Comparison of ENCODE assay signal across 9 cellular contexts in the genomic region with DNA sequence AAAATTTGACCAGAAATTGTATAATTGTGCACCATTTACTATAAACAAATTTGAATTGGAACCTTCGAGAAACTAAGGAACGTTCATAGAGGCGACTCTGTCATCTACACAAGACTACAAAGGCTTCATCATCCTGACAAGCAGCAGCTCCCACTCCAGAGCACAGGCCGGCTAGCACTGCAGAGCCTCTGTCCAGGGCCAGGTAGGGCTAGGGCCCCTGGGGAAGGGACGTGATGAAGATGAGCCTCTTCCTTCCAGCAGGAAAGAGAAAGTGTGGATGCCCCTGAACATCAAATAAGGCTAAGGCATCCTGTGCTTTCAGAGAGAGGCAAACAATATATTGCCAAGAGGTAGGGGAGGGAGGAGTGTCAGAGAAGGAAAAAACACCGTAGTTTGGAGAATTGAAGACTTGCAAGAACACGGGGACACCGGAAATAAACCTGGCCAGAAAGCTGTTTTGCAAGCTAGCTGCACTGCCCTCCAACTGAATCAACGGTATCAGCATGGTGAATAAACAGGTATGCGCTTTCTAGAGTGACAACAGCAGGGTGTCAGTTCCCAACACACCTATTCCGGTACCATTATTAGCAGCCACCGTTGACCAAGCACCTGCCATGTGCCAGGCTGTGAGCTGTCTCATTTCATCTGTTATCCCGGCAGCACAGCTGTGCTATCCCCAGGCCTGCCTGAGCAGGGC. TPM values are rescaled to one million over a fixed set of nuclear protein-coding genes. Genes with fewer than 3 reads are reported as not detected.
DNase-seq lines count a peak whose midpoint lies in the region; ATAC-seq and TF ChIP-seq lines count a peak whose summit lies in the region.
"Had no signal": no experiment of that assay in that cellular context is flagged by ENCODE, and none has a peak within 500 bp of the region (broad histone marks: within the 10 kb centered on the region; RNA-seq: fewer than 3 reads in every experiment).

No MANE protein-coding gene starts in this region.

- H3K4me1 ChIP-seq in hepatocyte (ENCODE audit: insufficient read depth): peaks cover 23% of the 10 kb centered on the region

- H3K4me1 Mint-ChIP-seq in WTC11: peaks cover 47% of the 10 kb centered on the region

- no peaks in the 10 kb centered on the region for H3K9me3 ChIP-seq in hepatocyte (ENCODE audit: low read depth)

- H3K79me2 ChIP-seq in hepatocyte: peaks cover 63% of the 10 kb centered on the region

- no peaks in the 10 kb centered on the region for H3K9me3 Mint-ChIP-seq in WTC11

- H2AFZ ChIP-seq in hepatocyte: no peak overlapping the region

- no peaks in the 10 kb centered on the region for H3K36me3 ChIP-seq in hepatocyte (replicated peaks; ENCODE audit: insufficient read depth, low read depth)

- WGBS in hepatocyte (ENCODE audit: low lambda C conversion rate, missing lambda C conversion rate): 65% methylated on average over 13 of the region's 13 CpGs

- H3K4me2 ChIP-seq in hepatocyte: peak overlapping the region; percentile 96

- peak overlapping the region; percentile 58 for H3K4me3 Mint-ChIP-seq in WTC11

- no peaks in the 10 kb centered on the region for H3K36me3 Mint-ChIP-seq in WTC11

- POLR2A ChIA-PET in WTC11 (lab: Charles Lee): interaction anchor here (0.6 to 0.7 kb wide), 2 partner anchors 12 to 620 kb away, joined by 3 read pairs; no protein-coding TSS in a partner anchor

- ATAC-seq in WTC11 (peak; percentile 8), HG03439 (IDR thresholded peaks at IDR 0.05; ENCODE audit: unreplicated experiment) (no peak), HG03108 (IDR thresholded peaks at IDR 0.05; ENCODE audit: unreplicated experiment) (no peak), GM21423 (IDR thresholded peaks at IDR 0.05; ENCODE audit: unreplicated experiment) (no peak)

- CTCF ChIA-PET in WTC11 (lab: Charles Lee): interaction anchor here (0.8 to 1.7 kb wide), 6 partner anchors 12 to 576 kb away, joined by 3 to 11 read pairs (median 4); no protein-coding TSS in a partner anchor

- no peaks in the 10 kb centered on the region for H3K27me3 Mint-ChIP-seq in WTC11 (ENCODE audit: low read depth)

- H3K27ac Mint-ChIP-seq in WTC11: peak overlapping the region; percentile 33

- TF ChIP-seq CTCF in WTC11 (IDR thresholded peaks at IDR 0.05) (no peak), hepatocyte (IDR thresholded peaks at IDR 0.05; ENCODE audit: poor library complexity) (no peak)

- no peaks in the 10 kb centered on the region for H3K27me3 ChIP-seq in hepatocyte

- no peaks in the 10 kb centered on the region for H3K9me2 ChIP-seq in hepatocyte (replicated peaks; ENCODE audit: insufficient read depth)

- H3K4me3 ChIP-seq in hepatocyte: no peak overlapping the region

- no peaks in the 10 kb centered on the region for H4K20me1 ChIP-seq in hepatocyte (ENCODE audit: insufficient read depth, poor library complexity, severe bottlenecking)

- DNase-seq in NCI-H1417 (lab: John Stamatoyannopoulos, UW): peak in 2 of 3 experiments; percentile 60 to 72
- no peak for DNase-seq in NCI-H1417 treated with DMSO at 0.1 percent for 48 hours (lab: John Stamatoyannopoulos, UW)
- DNase-seq in WTC11 (ENCODE audit: low spot score): no peak
- no peak for DNase-seq in hepatocyte (ENCODE audit: low spot score)
- DNase-seq: left cardiac atrium had no signal

- H3K27ac ChIP-seq in hepatocyte (peak overlapping the region; percentile 98), temporal lobe (ENCODE audit: low read depth, low read length) (peak overlapping the region; percentile 71)

TF ChIP-seq in WTC11, 78 proteins besides CTCF, POLR2A, EP300 and RAD21 (continues in another document):
- TF ChIP-seq SP1 (CRISPR knock-in tag; conservative IDR thresholded peaks at IDR 0.05) (no peak), NR2C2 (CRISPR knock-in tag; IDR thresholded peaks at IDR 0.05) (no peak), ZNF263 (CRISPR knock-in tag; IDR thresholded peaks at IDR 0.05; ENCODE audit: low read depth) (no peak), NR1H2 (CRISPR knock-in tag; IDR thresholded peaks at IDR 0.05) (no peak), TP53 (CRISPR knock-in tag; IDR thresholded peaks at IDR 0.05) (no peak), SMAD3 (CRISPR knock-in tag; IDR thresholded peaks at IDR 0.05; ENCODE audit: borderline replicate concordance) (no peak), RORB (CRISPR knock-in tag; IDR thresholded peaks at IDR 0.05) (no peak)
- TF ChIP-seq, protein P1, sequence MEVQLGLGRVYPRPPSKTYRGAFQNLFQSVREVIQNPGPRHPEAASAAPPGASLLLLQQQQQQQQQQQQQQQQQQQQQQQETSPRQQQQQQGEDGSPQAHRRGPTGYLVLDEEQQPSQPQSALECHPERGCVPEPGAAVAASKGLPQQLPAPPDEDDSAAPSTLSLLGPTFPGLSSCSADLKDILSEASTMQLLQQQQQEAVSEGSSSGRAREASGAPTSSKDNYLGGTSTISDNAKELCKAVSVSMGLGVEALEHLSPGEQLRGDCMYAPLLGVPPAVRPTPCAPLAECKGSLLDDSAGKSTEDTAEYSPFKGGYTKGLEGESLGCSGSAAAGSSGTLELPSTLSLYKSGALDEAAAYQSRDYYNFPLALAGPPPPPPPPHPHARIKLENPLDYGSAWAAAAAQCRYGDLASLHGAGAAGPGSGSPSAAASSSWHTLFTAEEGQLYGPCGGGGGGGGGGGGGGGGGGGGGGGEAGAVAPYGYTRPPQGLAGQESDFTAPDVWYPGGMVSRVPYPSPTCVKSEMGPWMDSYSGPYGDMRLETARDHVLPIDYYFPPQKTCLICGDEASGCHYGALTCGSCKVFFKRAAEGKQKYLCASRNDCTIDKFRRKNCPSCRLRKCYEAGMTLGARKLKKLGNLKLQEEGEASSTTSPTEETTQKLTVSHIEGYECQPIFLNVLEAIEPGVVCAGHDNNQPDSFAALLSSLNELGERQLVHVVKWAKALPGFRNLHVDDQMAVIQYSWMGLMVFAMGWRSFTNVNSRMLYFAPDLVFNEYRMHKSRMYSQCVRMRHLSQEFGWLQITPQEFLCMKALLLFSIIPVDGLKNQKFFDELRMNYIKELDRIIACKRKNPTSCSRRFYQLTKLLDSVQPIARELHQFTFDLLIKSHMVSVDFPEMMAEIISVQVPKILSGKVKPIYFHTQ (CRISPR knock-in tag; IDR thresholded peaks at IDR 0.05): no peak
- TF ChIP-seq, protein P2, sequence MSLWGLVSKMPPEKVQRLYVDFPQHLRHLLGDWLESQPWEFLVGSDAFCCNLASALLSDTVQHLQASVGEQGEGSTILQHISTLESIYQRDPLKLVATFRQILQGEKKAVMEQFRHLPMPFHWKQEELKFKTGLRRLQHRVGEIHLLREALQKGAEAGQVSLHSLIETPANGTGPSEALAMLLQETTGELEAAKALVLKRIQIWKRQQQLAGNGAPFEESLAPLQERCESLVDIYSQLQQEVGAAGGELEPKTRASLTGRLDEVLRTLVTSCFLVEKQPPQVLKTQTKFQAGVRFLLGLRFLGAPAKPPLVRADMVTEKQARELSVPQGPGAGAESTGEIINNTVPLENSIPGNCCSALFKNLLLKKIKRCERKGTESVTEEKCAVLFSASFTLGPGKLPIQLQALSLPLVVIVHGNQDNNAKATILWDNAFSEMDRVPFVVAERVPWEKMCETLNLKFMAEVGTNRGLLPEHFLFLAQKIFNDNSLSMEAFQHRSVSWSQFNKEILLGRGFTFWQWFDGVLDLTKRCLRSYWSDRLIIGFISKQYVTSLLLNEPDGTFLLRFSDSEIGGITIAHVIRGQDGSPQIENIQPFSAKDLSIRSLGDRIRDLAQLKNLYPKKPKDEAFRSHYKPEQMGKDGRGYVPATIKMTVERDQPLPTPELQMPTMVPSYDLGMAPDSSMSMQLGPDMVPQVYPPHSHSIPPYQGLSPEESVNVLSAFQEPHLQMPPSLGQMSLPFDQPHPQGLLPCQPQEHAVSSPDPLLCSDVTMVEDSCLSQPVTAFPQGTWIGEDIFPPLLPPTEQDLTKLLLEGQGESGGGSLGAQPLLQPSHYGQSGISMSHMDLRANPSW (CRISPR knock-in tag; conservative IDR thresholded peaks at IDR 0.05; ENCODE audit: low read depth): no peak
- TF ChIP-seq, protein P3, sequence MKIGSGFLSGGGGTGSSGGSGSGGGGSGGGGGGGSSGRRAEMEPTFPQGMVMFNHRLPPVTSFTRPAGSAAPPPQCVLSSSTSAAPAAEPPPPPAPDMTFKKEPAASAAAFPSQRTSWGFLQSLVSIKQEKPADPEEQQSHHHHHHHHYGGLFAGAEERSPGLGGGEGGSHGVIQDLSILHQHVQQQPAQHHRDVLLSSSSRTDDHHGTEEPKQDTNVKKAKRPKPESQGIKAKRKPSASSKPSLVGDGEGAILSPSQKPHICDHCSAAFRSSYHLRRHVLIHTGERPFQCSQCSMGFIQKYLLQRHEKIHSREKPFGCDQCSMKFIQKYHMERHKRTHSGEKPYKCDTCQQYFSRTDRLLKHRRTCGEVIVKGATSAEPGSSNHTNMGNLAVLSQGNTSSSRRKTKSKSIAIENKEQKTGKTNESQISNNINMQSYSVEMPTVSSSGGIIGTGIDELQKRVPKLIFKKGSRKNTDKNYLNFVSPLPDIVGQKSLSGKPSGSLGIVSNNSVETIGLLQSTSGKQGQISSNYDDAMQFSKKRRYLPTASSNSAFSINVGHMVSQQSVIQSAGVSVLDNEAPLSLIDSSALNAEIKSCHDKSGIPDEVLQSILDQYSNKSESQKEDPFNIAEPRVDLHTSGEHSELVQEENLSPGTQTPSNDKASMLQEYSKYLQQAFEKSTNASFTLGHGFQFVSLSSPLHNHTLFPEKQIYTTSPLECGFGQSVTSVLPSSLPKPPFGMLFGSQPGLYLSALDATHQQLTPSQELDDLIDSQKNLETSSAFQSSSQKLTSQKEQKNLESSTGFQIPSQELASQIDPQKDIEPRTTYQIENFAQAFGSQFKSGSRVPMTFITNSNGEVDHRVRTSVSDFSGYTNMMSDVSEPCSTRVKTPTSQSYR (CRISPR knock-in tag; IDR thresholded peaks at IDR 0.05): no peak

RNA-seq across cellular contexts. Expression of a gene that starts 12.4 kb away (rescaled TPM):
- total RNA-seq in WTC11 (2021) (21.4 to 23.4 TPM (median 22.5 TPM) in 3 replicates), hepatocyte (22.3 and 25.6 TPM in 2 replicates), temporal lobe (19.7 TPM)
- polyA plus RNA-seq in hepatocyte: 15.8 and 20.9 TPM in 2 replicates

Comparison
In these comparisons a context has a peak if more than half of its experiments do, and no peak if none do; other contexts are left out.
1. DNase-seq: peak in NCI-H1417 (2 of 3); none in NCI-H1417 treated with DMSO at 0.1 percent for 48 hours (single experiment), WTC11 (single experiment) and hepatocyte (single experiment).